16 cellular contexts compared by ENCODE assay signal in genomic region chr17:66307257-66307656, GRCh38. TPM values are rescaled to one million over a fixed set of nuclear protein-coding genes. Genes with fewer than 3 reads are reported as not detected.
A peak's percentile ranks its signal among the peaks of the same experiment; 100 is the strongest.
DNase-seq lines count a peak whose midpoint lies in the region; ATAC-seq and TF ChIP-seq lines count a peak whose summit lies in the region.
"Had no signal": no experiment of that assay in that cellular context is flagged by ENCODE, and none has a peak within 500 bp of the region (broad histone marks: within the 10 kb centered on the region; RNA-seq: fewer than 3 reads in every experiment).

No MANE protein-coding gene starts in this region.

- no peaks in the 10 kb centered on the region for H3K36me3 ChIP-seq in upper lobe of right lung
- H3K36me3 ChIP-seq: BE2C had no signal

- ATAC-seq in activated CD4-positive, alpha-beta T cell treated with anti-CD3 and anti-CD28 coated beads for 36 hours, result no peak
- ATAC-seq in CD4-positive, alpha-beta T cell (ENCODE audit: poor library complexity), result no peak
- no peak for ATAC-seq in GM19397 (IDR thresholded peaks at IDR 0.05; ENCODE audit: unreplicated experiment)
- ATAC-seq in upper lobe of right lung, result no peak
- ATAC-seq: Right ventricle myocardium inferior had no signal

- intact Hi-C loops in activated CD4-positive, alpha-beta T cell treated with anti-CD3 and anti-CD28 coated beads for 36 hours (cut with DNase I, micrococcal nuclease), result loop anchor here (2.0 to 10.0 kb wide), 10 partner anchors 22 to 1948 kb away; partner anchors contain the start of genes GNA13 (in 1 of the 2) and PSMD12 (in 1 of the 2)
- intact Hi-C loops in CD4-positive, alpha-beta T cell (cut with DNase I, micrococcal nuclease), result loop anchor here in 1 of 2 experiments (2.0 to 5.0 kb wide), 2 partner anchors 24 to 90 kb away; no protein-coding TSS in a partner anchor
- intact Hi-C loops in upper lobe of right lung (cut with DNase I), result no loop called here

- H3K27ac ChIP-seq in CD4-positive, alpha-beta T cell (ENCODE audit: low read depth, low read length), result no peak overlapping the region
- no peak overlapping the region for H3K27ac ChIP-seq in upper lobe of right lung

- H3K9me3 ChIP-seq in CD4-positive, alpha-beta T cell (ENCODE audit: control insufficient read depth, low read length), result no peaks in the 10 kb centered on the region
- H3K9me3 ChIP-seq in upper lobe of right lung, result no peaks in the 10 kb centered on the region
- H3K9me3 ChIP-seq: BE2C had no signal

- H3K27ac Mint-ChIP-seq in activated CD4-positive, alpha-beta T cell treated with anti-CD3 and anti-CD28 coated beads for 36 hours, result peak overlapping the region; percentile 100
- H3K27ac Mint-ChIP-seq in CD4-positive, alpha-beta T cell, result peak overlapping the region; percentile 85
- H3K27ac Mint-ChIP-seq in activated CD4-positive, alpha-beta memory T cell treated with anti-CD3 and anti-CD28 coated beads, Interleukin-2, amount 10 ng/mL, durations not matched to agents 7 days and 5 days, result peak overlapping the region; percentile 0
- H3K27ac Mint-ChIP-seq in chondrocyte (ENCODE audit: unreplicated experiment), result peak overlapping the region; percentile 92

- TF ChIP-seq CTCF in CD4-positive, alpha-beta T cell (IDR thresholded peaks at IDR 0.05), result no peak
- TF ChIP-seq CTCF in chondrocyte (IDR thresholded peaks at IDR 0.05) (no peak), upper lobe of right lung (IDR thresholded peaks at IDR 0.05) (no peak)

- H3K27me3 Mint-ChIP-seq in activated CD4-positive, alpha-beta T cell treated with anti-CD3 and anti-CD28 coated beads for 36 hours, result no peaks in the 10 kb centered on the region
- H3K27me3 Mint-ChIP-seq in CD4-positive, alpha-beta T cell, result no peaks in the 10 kb centered on the region
- H3K27me3 Mint-ChIP-seq in activated CD4-positive, alpha-beta memory T cell treated with anti-CD3 and anti-CD28 coated beads, Interleukin-2, amount 10 ng/mL, durations not matched to agents 7 days and 5 days, result no peaks in the 10 kb centered on the region
- H3K27me3 Mint-ChIP-seq in chondrocyte (ENCODE audit: low read depth), result no peaks in the 10 kb centered on the region

- no peak for DNase-seq in activated CD4-positive, alpha-beta T cell treated with anti-CD3 and anti-CD28 coated beads for 36 hours
- DNase-seq in activated CD4-positive, alpha-beta T cell treated with anti-CD3 and anti-CD28 coated beads for 4 hours, result no peak
- DNase-seq in CD4-positive, alpha-beta T cell, result no peak
- DNase-seq in activated CD4-positive, alpha-beta memory T cell treated with anti-CD3 and anti-CD28 coated beads, Interleukin-2, amount 10 ng/mL, durations not matched to agents 7 days and 5 days, result no peak
- DNase-seq in chondrocyte (ENCODE audit: low spot score), result no peak
- no peak for DNase-seq in mesenteric fat pad (ENCODE audit: low spot score)
- no peak for DNase-seq in upper lobe of right lung
- DNase-seq: amniotic stem cell, BE2C, Calu3, cortex of kidney, glutamatergic neuron, Karpas-422, NCI-H187 treated with DMSO at 0.1 percent for 48 hours had no signal

- H3K4me1 Mint-ChIP-seq in activated CD4-positive, alpha-beta T cell treated with anti-CD3 and anti-CD28 coated beads for 36 hours, result peaks cover 67% of the 10 kb centered on the region
- peaks cover 87% of the 10 kb centered on the region for H3K4me1 Mint-ChIP-seq in CD4-positive, alpha-beta T cell (ENCODE audit: low read depth)
- peaks cover 72% of the 10 kb centered on the region for H3K4me1 Mint-ChIP-seq in activated CD4-positive, alpha-beta memory T cell treated with anti-CD3 and anti-CD28 coated beads, Interleukin-2, amount 10 ng/mL, durations not matched to agents 7 days and 5 days
- peaks cover 67% of the 10 kb centered on the region for H3K4me1 Mint-ChIP-seq in chondrocyte (ENCODE audit: low read depth)

- peaks cover 6% of the 10 kb centered on the region for H3K4me1 ChIP-seq in upper lobe of right lung

- no peaks in the 10 kb centered on the region for H3K27me3 ChIP-seq in CD4-positive, alpha-beta T cell (ENCODE audit: control insufficient read depth, insufficient read depth, low read length)
- H3K27me3 ChIP-seq in upper lobe of right lung, result no peaks in the 10 kb centered on the region
- H3K27me3 ChIP-seq: BE2C had no signal

- peak overlapping the region; percentile 97 for H3K4me3 Mint-ChIP-seq in activated CD4-positive, alpha-beta T cell treated with anti-CD3 and anti-CD28 coated beads for 36 hours
- H3K4me3 Mint-ChIP-seq in CD4-positive, alpha-beta T cell, result peak overlapping the region; percentile 13
- H3K4me3 Mint-ChIP-seq in activated CD4-positive, alpha-beta memory T cell treated with anti-CD3 and anti-CD28 coated beads, Interleukin-2, amount 10 ng/mL, durations not matched to agents 7 days and 5 days, result no peak overlapping the region
- no peak overlapping the region for H3K4me3 Mint-ChIP-seq in chondrocyte (ENCODE audit: unreplicated experiment)

- H3K9me3 Mint-ChIP-seq in activated CD4-positive, alpha-beta T cell treated with anti-CD3 and anti-CD28 coated beads for 36 hours (ENCODE audit: low read depth), result no peaks in the 10 kb centered on the region
- H3K9me3 Mint-ChIP-seq in CD4-positive, alpha-beta T cell, result no peaks in the 10 kb centered on the region
- no peaks in the 10 kb centered on the region for H3K9me3 Mint-ChIP-seq in activated CD4-positive, alpha-beta memory T cell treated with anti-CD3 and anti-CD28 coated beads, Interleukin-2, amount 10 ng/mL, durations not matched to agents 7 days and 5 days
- H3K9me3 Mint-ChIP-seq in chondrocyte (ENCODE audit: low read depth), result no peaks in the 10 kb centered on the region

- POLR2A ChIA-PET in activated CD4-positive, alpha-beta T cell treated with anti-CD3 and anti-CD28 coated beads for 36 hours (lab: Charles Lee), result interaction anchor here (1.0 kb wide), 1 partner anchor 8 kb away, joined by 3 read pairs; no protein-coding TSS in a partner anchor
- POLR2A ChIA-PET in CD4-positive, alpha-beta T cell (lab: Charles Lee), result interaction anchor here (0.6 to 2.2 kb wide), 7 partner anchors 19 to 99 kb away, joined by 3 to 6 read pairs (median 4); no protein-coding TSS in a partner anchor
- POLR2A ChIA-PET in activated CD4-positive, alpha-beta memory T cell treated with anti-CD3 and anti-CD28 coated beads, Interleukin-2, amount 10 ng/mL, durations not matched to agents 7 days and 5 days (lab: Charles Lee), result interaction anchor here (1.0 to 1.4 kb wide), 3 partner anchors 11 to 95 kb away, joined by 3 read pairs; no protein-coding TSS in a partner anchor

- CTCF ChIA-PET in activated CD4-positive, alpha-beta T cell treated with anti-CD3 and anti-CD28 coated beads for 36 hours (lab: Charles Lee), result interaction anchor here (0.6 to 1.7 kb wide), 4 partner anchors 11 to 161 kb away, joined by 3 to 8 read pairs (median 3); no protein-coding TSS in a partner anchor
- CTCF ChIA-PET in CD4-positive, alpha-beta T cell (lab: Charles Lee), result no interaction called here
- CTCF ChIA-PET in activated CD4-positive, alpha-beta memory T cell treated with anti-CD3 and anti-CD28 coated beads, Interleukin-2, amount 10 ng/mL, durations not matched to agents 7 days and 5 days (lab: Charles Lee), result interaction anchor here (2.0 kb wide), 1 partner anchor 9 kb away, joined by 6 read pairs; no protein-coding TSS in a partner anchor

- H3K36me3 Mint-ChIP-seq in activated CD4-positive, alpha-beta T cell treated with anti-CD3 and anti-CD28 coated beads for 36 hours (ENCODE audit: low read depth), result peaks cover 75% of the 10 kb centered on the region
- peaks cover 66% of the 10 kb centered on the region for H3K36me3 Mint-ChIP-seq in CD4-positive, alpha-beta T cell (ENCODE audit: low read depth)
- peaks cover 56% of the 10 kb centered on the region for H3K36me3 Mint-ChIP-seq in activated CD4-positive, alpha-beta memory T cell treated with anti-CD3 and anti-CD28 coated beads, Interleukin-2, amount 10 ng/mL, durations not matched to agents 7 days and 5 days (ENCODE audit: low read depth)
- H3K36me3 Mint-ChIP-seq in chondrocyte (ENCODE audit: low read depth), result peaks cover 6% of the 10 kb centered on the region

- no peak overlapping the region for H3K4me3 ChIP-seq in upper lobe of right lung

RNA-seq across cellular contexts. Expression of gene PRKCA, which starts 4.8 kb away (rescaled TPM):
- total RNA-seq in activated CD4-positive, alpha-beta T cell treated with anti-CD3 and anti-CD28 coated beads for 36 hours, result 10 to 100 TPM; 73.3 to 77.0 TPM
- 10 to 100 TPM; 84.8 to 88.6 TPM for total RNA-seq in CD4-positive, alpha-beta T cell
- total RNA-seq in activated CD4-positive, alpha-beta memory T cell treated with anti-CD3 and anti-CD28 coated beads, Interleukin-2, amount 10 ng/mL, durations not matched to agents 7 days and 5 days, result 10 to 100 TPM; 57.6 to 61.3 TPM
- total RNA-seq in chondrocyte (51.5 to 83.1 TPM (median 54.1 TPM) in 3 replicates), mesenteric fat pad (14.9 TPM), upper lobe of right lung (43.4 TPM)

Comparison
In these comparisons a context has a peak if more than half of its experiments do, and no peak if none do; other contexts are left out.
1. H3K27ac Mint-ChIP-seq: peak in every context shown above with its lines; median percentile 100 in activated CD4-positive, alpha-beta T cell treated with anti-CD3 and anti-CD28 coated beads for 36 hours; 92 in chondrocyte; 85 in CD4-positive, alpha-beta T cell; 0 in activated CD4-positive, alpha-beta memory T cell treated with anti-CD3 and anti-CD28 coated beads, Interleukin-2, amount 10 ng/mL, durations not matched to agents 7 days and 5 days.
2. H3K4me3 Mint-ChIP-seq: peak in activated CD4-positive, alpha-beta T cell treated with anti-CD3 and anti-CD28 coated beads for 36 hours (single experiment) and CD4-positive, alpha-beta T cell (single experiment); none in activated CD4-positive, alpha-beta memory T cell treated with anti-CD3 and anti-CD28 coated beads, Interleukin-2, amount 10 ng/mL, durations not matched to agents 7 days and 5 days (single experiment) and chondrocyte (single experiment).